9 cellular contexts compared by ENCODE assay signal in genomic region chr7:90178592-90179279, GRCh38. TPM values are rescaled to one million over a fixed set of nuclear protein-coding genes. Genes with fewer than 3 reads are reported as not detected.
A peak's percentile ranks its signal among the peaks of the same experiment; 100 is the strongest.
DNase-seq lines count a peak whose midpoint lies in the region; ATAC-seq and TF ChIP-seq lines count a peak whose summit lies in the region.
"Had no signal": no experiment of that assay in that cellular context is flagged by ENCODE, and none has a peak within 500 bp of the region (broad histone marks: within the 10 kb centered on the region; RNA-seq: fewer than 3 reads in every experiment).

No MANE protein-coding gene starts in this region.

- peak overlapping the region in 4 of 11 experiments; percentile 41 to 60 (median 52); a peak in 7 of 22 replicates for H3K27ac ChIP-seq in BLaER1 treated with 17β-estradiol and CSF1 and Interleukin-3, amounts not matched to agents 10 nM and 100 nM
- H3K27ac ChIP-seq: HL-60 had no signal

- peaks cover 0 to 32% (median 6%) of the 10 kb centered on the region in 10 experiments; a peak in 11 of 20 replicates for H3K4me1 ChIP-seq in BLaER1 treated with 17β-estradiol and CSF1 and Interleukin-3, amounts not matched to agents 10 nM and 100 nM

- no peaks in the 10 kb centered on the region for H4K20me1 ChIP-seq in BLaER1 treated with 17β-estradiol and CSF1 and Interleukin-3, amounts not matched to agents 10 nM and 100 nM

- DNase-seq in SW480 (ENCODE audit: low spot score) (peak; percentile 100), kidney epithelial cell (ENCODE audit: low read depth) (peak; percentile 82), hippocampal formation (lab: John Stamatoyannopoulos, UW) (no peak), KBM-7 (no peak), NCI-H1436 (lab: John Stamatoyannopoulos, UW) (no peak)

- in situ Hi-C loops in KBM-7 (cut with MboI; ENCODE audit: low pct_unique_long_range_greater_than_20kb, low sequenced_read_pairs), result no loop called here

- peak overlapping the region in 6 of 11 experiments; percentile 32 to 78 (median 70); a peak in 12 of 22 replicates for H3K4me2 ChIP-seq in BLaER1 treated with 17β-estradiol and CSF1 and Interleukin-3, amounts not matched to agents 10 nM and 100 nM

- no peak overlapping the region for H3K4me3 ChIP-seq in BLaER1 treated with 17β-estradiol and CSF1 and Interleukin-3, amounts not matched to agents 10 nM and 100 nM
- no peak overlapping the region for H3K4me3 ChIP-seq in kidney epithelial cell (ENCODE audit: low read depth, low read length)

- ATAC-seq in GM19351 (IDR thresholded peaks at IDR 0.05; ENCODE audit: unreplicated experiment), result peak; percentile 97
- ATAC-seq in HG03196 (IDR thresholded peaks at IDR 0.05; ENCODE audit: unreplicated experiment), result peak; percentile 99

- no peaks in the 10 kb centered on the region for H3K27me3 ChIP-seq in BLaER1 treated with 17β-estradiol and CSF1 and Interleukin-3, amounts not matched to agents 10 nM and 100 nM
- H3K27me3 ChIP-seq in kidney epithelial cell (ENCODE audit: control insufficient read depth, insufficient read depth, low read length), result no peaks in the 10 kb centered on the region

- peaks cover 15 to 23% (median 19%) of the 10 kb centered on the region in 11 experiments for H3K9me3 ChIP-seq in BLaER1 treated with 17β-estradiol and CSF1 and Interleukin-3, amounts not matched to agents 10 nM and 100 nM (replicated peaks in 1 of 11)

- H3K36me3 ChIP-seq in BLaER1 treated with 17β-estradiol and CSF1 and Interleukin-3, amounts not matched to agents 10 nM and 100 nM, result 0 out of 22 replicates have a peak, but pooled peaks cover 0 to 3% (median 0%) of the 10 kb centered on the region in 11 experiments
- peaks cover 1% of the 10 kb centered on the region for H3K36me3 ChIP-seq in kidney epithelial cell (ENCODE audit: control insufficient read depth, insufficient read depth, low read length)

- no peak for TF ChIP-seq CTCF in kidney epithelial cell (IDR thresholded peaks at IDR 0.05; ENCODE audit: insufficient read depth, low read length, poor library complexity, severe bottlenecking)

- H3K9ac ChIP-seq in BLaER1 treated with 17β-estradiol and CSF1 and Interleukin-3, amounts not matched to agents 10 nM and 100 nM, result peak overlapping the region in 2 of 11 experiments; percentile 8 to 13; a peak in 2 of 22 replicates

RNA-seq across cellular contexts. Expression of gene STEAP1, which starts 24.5 kb away (rescaled TPM):
- total RNA-seq in kidney epithelial cell, result 5.7 and 6.9 TPM in 2 replicates

RNA-seq across cellular contexts. Expression of gene STEAP2, which starts 32.8 kb away (rescaled TPM):
- 5.2 and 16.4 TPM in 2 replicates for total RNA-seq in kidney epithelial cell

Comparison
In these comparisons a context has a peak if more than half of its experiments do, and no peak if none do; other contexts are left out.
1. DNase-seq: peak in SW480 (single experiment) and kidney epithelial cell (single experiment); none in hippocampal formation (0 of 2), KBM-7 (single experiment) and NCI-H1436 (single experiment).